In the genomic region with DNA sequence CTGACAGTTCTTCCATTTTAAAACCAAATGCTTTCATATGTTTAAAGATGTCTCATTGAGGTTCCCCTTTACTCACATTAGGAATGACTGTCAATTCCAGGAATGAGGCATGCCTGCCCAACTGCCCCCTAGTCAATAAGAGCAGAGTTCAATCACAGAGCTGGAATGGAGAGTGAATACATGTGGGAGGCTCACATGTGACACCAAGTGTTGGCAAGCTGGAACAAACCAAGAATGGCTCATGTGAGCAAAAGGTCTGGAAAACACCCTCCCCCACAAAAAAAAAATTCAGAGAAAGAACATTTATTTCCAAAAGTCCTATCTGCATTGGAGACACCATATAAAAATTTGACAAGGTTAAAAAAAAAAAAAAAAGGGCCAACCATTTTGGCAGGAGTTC, we compare ENCODE assay signal across 8 cellular contexts. TPM values are rescaled to one million over a fixed set of nuclear protein-coding genes. Genes with fewer than 3 reads are reported as not detected.
A peak's percentile ranks its signal among the peaks of the same experiment; 100 is the strongest.
DNase-seq lines count a peak whose midpoint lies in the region; ATAC-seq and TF ChIP-seq lines count a peak whose summit lies in the region.

No MANE protein-coding gene starts in this region.

- H3K9ac ChIP-seq in endodermal cell (ENCODE audit: extremely low read depth, low read length, poor library complexity, severe bottlenecking), result no peak overlapping the region

- H3K27ac ChIP-seq in endodermal cell (ENCODE audit: low read depth, low read length), result no peak overlapping the region

- no peak for DNase-seq in Right ventricle myocardium superior
- no peak for DNase-seq in cardiac septum (ENCODE audit: low spot score)
- DNase-seq in RPMI7951 (ENCODE audit: low read depth), result peak; percentile 68
- no peak for DNase-seq in endodermal cell
- DNase-seq in natural killer cell treated with Interleukin-12 subunit alpha and Interleukin-12 subunit beta and Interleukin-15 and Interleukin-18, amount 100 ng/mL, for 72 hours (ENCODE audit: low spot score), result no peak
- DNase-seq in COLO668 (lab: John Stamatoyannopoulos, UW; ENCODE audit: unreplicated experiment), result no peak
- DNase-seq in DMS79 treated with DMSO at 0.1 percent for 48 hours (lab: John Stamatoyannopoulos, UW), result no peak
- DNase-seq in NOMO-1 (lab: John Stamatoyannopoulos, UW; ENCODE audit: unreplicated experiment in 2 of 2), result no peak

- peaks cover 49% of the 10 kb centered on the region for H3K36me3 ChIP-seq in endodermal cell (ENCODE audit: control insufficient read depth, insufficient read depth, low read length)

- peak; percentile 43 for TF ChIP-seq CTCF in endodermal cell (conservative IDR thresholded peaks at IDR 0.05)

- peak overlapping the region; percentile 24 for H3K27ac Mint-ChIP-seq in endodermal cell
- H3K27ac Mint-ChIP-seq in natural killer cell treated with Interleukin-12 subunit alpha and Interleukin-12 subunit beta and Interleukin-15 and Interleukin-18, amount 100 ng/mL, for 72 hours, result peak overlapping the region; percentile 77 to 85

- peak; percentile 23 for ATAC-seq in Right ventricle myocardium superior (ENCODE audit: poor library complexity)
- ATAC-seq in natural killer cell treated with Interleukin-12 subunit alpha and Interleukin-12 subunit beta and Interleukin-15 and Interleukin-18, amount 100 ng/mL, for 72 hours, result no peak

- H3K4me1 Mint-ChIP-seq in endodermal cell, result peaks cover 14% of the 10 kb centered on the region
- H3K4me1 Mint-ChIP-seq in natural killer cell treated with Interleukin-12 subunit alpha and Interleukin-12 subunit beta and Interleukin-15 and Interleukin-18, amount 100 ng/mL, for 72 hours (ENCODE audit: low read depth in 2 of 2), result peaks cover 43 to 52% of the 10 kb centered on the region in 2 donors

- intact Hi-C loops in Right ventricle myocardium superior (cut with DNase I), result loop anchor here (10.0 kb wide), 1 partner anchor 217 kb away; no protein-coding TSS in a partner anchor
- intact Hi-C loops in cardiac septum (cut with DNase I), result loop anchor here (5.0 kb wide), 1 partner anchor 210 kb away; no protein-coding TSS in a partner anchor

- H3K27me3 ChIP-seq in endodermal cell (ENCODE audit: control insufficient read depth, insufficient read depth, low read length, poor library complexity, severe bottlenecking), result no peaks in the 10 kb centered on the region

- peaks cover 37% of the 10 kb centered on the region for H3K36me3 Mint-ChIP-seq in endodermal cell (ENCODE audit: low read depth)
- peaks cover 32% of the 10 kb centered on the region for H3K36me3 Mint-ChIP-seq in natural killer cell treated with Interleukin-12 subunit alpha and Interleukin-12 subunit beta and Interleukin-15 and Interleukin-18, amount 100 ng/mL, for 72 hours

- no peaks in the 10 kb centered on the region for H3K27me3 Mint-ChIP-seq in endodermal cell (ENCODE audit: insufficient read depth)
- H3K27me3 Mint-ChIP-seq in natural killer cell treated with Interleukin-12 subunit alpha and Interleukin-12 subunit beta and Interleukin-15 and Interleukin-18, amount 100 ng/mL, for 72 hours, result no peaks in the 10 kb centered on the region

- H3K4me3 ChIP-seq in endodermal cell (ENCODE audit: low read length), result no peak overlapping the region

- no peaks in the 10 kb centered on the region for H3K9me3 ChIP-seq in endodermal cell (ENCODE audit: control insufficient read depth, low read length)

- H3K4me3 Mint-ChIP-seq in endodermal cell, result no peak overlapping the region
- H3K4me3 Mint-ChIP-seq in natural killer cell treated with Interleukin-12 subunit alpha and Interleukin-12 subunit beta and Interleukin-15 and Interleukin-18, amount 100 ng/mL, for 72 hours, result peak overlapping the region; percentile 41

- no peaks in the 10 kb centered on the region for H3K4me1 ChIP-seq in endodermal cell (ENCODE audit: control insufficient read depth, insufficient read depth, low read length)

- no peaks in the 10 kb centered on the region for H3K9me3 Mint-ChIP-seq in endodermal cell
- no peaks in the 10 kb centered on the region for H3K9me3 Mint-ChIP-seq in natural killer cell treated with Interleukin-12 subunit alpha and Interleukin-12 subunit beta and Interleukin-15 and Interleukin-18, amount 100 ng/mL, for 72 hours

RNA-seq across cellular contexts. Expression of a gene that starts 3.7 kb away (rescaled TPM):
- total RNA-seq in Right ventricle myocardium superior (45.1 TPM), cardiac septum (50.2 TPM), endodermal cell (10 to 100 TPM; 73.4 to 78.5 TPM)
- 38.9 and 51.4 TPM in 2 replicates for total RNA-seq in RPMI7951 (2014; rRNA removed; shearing (Covaris generic))
- polyA plus RNA-seq in endodermal cell (2013, experiment 1 of 2), result 72.1 TPM
- polyA plus RNA-seq in endodermal cell (2013, experiment 2 of 2), result 69.4 TPM
- 10 to 100 TPM; 85.3 to 95.4 TPM for total RNA-seq in natural killer cell treated with Interleukin-12 subunit alpha and Interleukin-12 subunit beta and Interleukin-15 and Interleukin-18, amount 100 ng/mL, for 72 hours

RNA-seq across cellular contexts. Expression of a gene that starts 3.8 kb away (rescaled TPM):
- total RNA-seq in Right ventricle myocardium superior, result 27.2 TPM
- total RNA-seq in cardiac septum, result 29.1 TPM
- 129 and 147 TPM in 2 replicates for total RNA-seq in RPMI7951 (2014; rRNA removed; shearing (Covaris generic))
- total RNA-seq in endodermal cell, result 100 to 1,000 TPM; 101 to 107 TPM
- polyA plus RNA-seq in endodermal cell (2013, experiment 1 of 2), result 119 TPM
- 105 TPM for polyA plus RNA-seq in endodermal cell (2013, experiment 2 of 2)
- total RNA-seq in natural killer cell treated with Interleukin-12 subunit alpha and Interleukin-12 subunit beta and Interleukin-15 and Interleukin-18, amount 100 ng/mL, for 72 hours, result 100 to 1,000 TPM; 153 to 225 TPM

RNA-seq across cellular contexts. Expression of a gene that starts 23.6 kb away (rescaled TPM):
- total RNA-seq in Right ventricle myocardium superior, result 29.7 TPM
- 29.1 TPM for total RNA-seq in cardiac septum
- 107 and 130 TPM in 2 replicates for total RNA-seq in RPMI7951 (2014; rRNA removed; shearing (Covaris generic))
- total RNA-seq in endodermal cell, result 10 to 100 TPM; 54.4 to 72.2 TPM
- 85.9 TPM for polyA plus RNA-seq in endodermal cell (2013, experiment 1 of 2)
- polyA plus RNA-seq in endodermal cell (2013, experiment 2 of 2), result 84.4 TPM
- total RNA-seq in natural killer cell treated with Interleukin-12 subunit alpha and Interleukin-12 subunit beta and Interleukin-15 and Interleukin-18, amount 100 ng/mL, for 72 hours, result 10 to 100 TPM; 32.4 to 41.1 TPM

RNA-seq across cellular contexts. Expression of a gene that starts 23.9 kb away (rescaled TPM):
- total RNA-seq in Right ventricle myocardium superior (78.7 TPM), cardiac septum (79.4 TPM), endodermal cell (100 to 1,000 TPM; 101 to 113 TPM)
- 209 and 214 TPM in 2 replicates for total RNA-seq in RPMI7951 (2014; rRNA removed; shearing (Covaris generic))
- polyA plus RNA-seq in endodermal cell (2013, experiment 1 of 2), result 159 TPM
- 141 TPM for polyA plus RNA-seq in endodermal cell (2013, experiment 2 of 2)
- total RNA-seq in natural killer cell treated with Interleukin-12 subunit alpha and Interleukin-12 subunit beta and Interleukin-15 and Interleukin-18, amount 100 ng/mL, for 72 hours, result 10 to 100 TPM; 74.4 to 92.4 TPM
